9 cellular contexts compared by ENCODE assay signal in the genomic region with DNA sequence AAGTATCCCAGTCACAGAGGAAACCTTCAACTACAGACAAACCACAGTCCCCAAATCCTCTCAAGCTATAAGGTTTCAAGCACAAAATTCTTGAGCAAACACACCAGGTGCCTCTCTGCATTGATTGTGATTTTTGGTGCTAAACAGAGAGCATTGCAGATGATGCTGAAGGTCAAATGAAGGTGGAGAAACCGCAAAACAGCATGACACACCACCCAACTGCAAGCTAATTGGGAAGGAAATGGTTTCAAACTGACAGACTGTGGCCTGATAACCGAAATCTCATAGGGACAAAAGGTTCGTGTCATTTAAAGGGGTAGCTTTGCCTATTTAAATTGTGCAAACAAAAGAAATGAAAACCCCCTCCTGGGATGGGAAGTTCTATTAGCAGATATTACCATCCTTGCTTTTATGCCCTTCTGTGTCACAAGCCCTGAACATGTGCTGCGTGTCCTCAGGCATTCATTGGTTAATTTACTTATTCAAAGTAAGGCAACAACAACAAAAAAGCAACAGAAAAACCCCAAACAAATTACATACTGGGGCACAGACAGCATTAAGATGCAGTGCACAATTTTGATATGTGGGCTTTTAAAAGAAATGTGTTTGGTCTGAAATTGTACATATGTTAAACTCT.
DNase-seq lines count a peak whose midpoint lies in the region; ATAC-seq and TF ChIP-seq lines count a peak whose summit lies in the region.
"Had no signal": no experiment of that assay in that cellular context is flagged by ENCODE, and none has a peak within 500 bp of the region (broad histone marks: within the 10 kb centered on the region; RNA-seq: fewer than 3 reads in every experiment).

No MANE protein-coding gene starts in this region.

- TF ChIP-seq CTCF in KMS-11 (conservative IDR thresholded peaks at IDR 0.05; ENCODE audit: low read depth, low read length): no peak

- no peaks in the 10 kb centered on the region for H3K9me3 ChIP-seq in iPS-18a (ENCODE audit: control insufficient read depth, low read depth, low read length)

- DNase-seq in NCI-H1105 (lab: John Stamatoyannopoulos, UW) (no peak), UCSD-AML1 (lab: John Stamatoyannopoulos, UW; ENCODE audit: unreplicated experiment) (no peak)
- no peak for DNase-seq in activated CD8-positive, alpha-beta memory T cell treated with anti-CD3 and anti-CD28 coated beads for 24 hours

- no peak overlapping the region for H3K27ac ChIP-seq in KMS-11
- H3K27ac ChIP-seq in iPS-18a (ENCODE audit: low read length): no peak overlapping the region

- H3K9me3 Mint-ChIP-seq in activated T-helper 17 cell treated with anti-CD3 and anti-CD28 coated beads, Interleukin-2, amount 50 U/mL, for 72 hours: no peaks in the 10 kb centered on the region
- H3K9me3 Mint-ChIP-seq: neural crest cell had no signal

- H3K4me1 ChIP-seq in KMS-11 (ENCODE audit: low read depth, poor library complexity, severe bottlenecking) (peaks cover 25% of the 10 kb centered on the region), iPS-18a (ENCODE audit: control insufficient read depth, low read depth, low read length) (peaks cover 23% of the 10 kb centered on the region)

- H3K27ac Mint-ChIP-seq in activated T-helper 17 cell treated with anti-CD3 and anti-CD28 coated beads, Interleukin-2, amount 50 U/mL, for 72 hours: no peak overlapping the region

- peaks cover 8% of the 10 kb centered on the region for H3K27me3 Mint-ChIP-seq in activated T-helper 17 cell treated with anti-CD3 and anti-CD28 coated beads, Interleukin-2, amount 50 U/mL, for 72 hours

- H2AFZ ChIP-seq in KMS-11 (ENCODE audit: low read depth): no peak overlapping the region

- H3K27me3 ChIP-seq in KMS-11 (ENCODE audit: insufficient read depth, low read depth) (peaks cover 26% of the 10 kb centered on the region; the same call in 1 of the 2 replicates), iPS-18a (ENCODE audit: control insufficient read depth, insufficient read depth, low read length) (no peaks in the 10 kb centered on the region)

- ATAC-seq in GM18870 (IDR thresholded peaks at IDR 0.05; ENCODE audit: unreplicated experiment) (peak; percentile 86), GM21825 (IDR thresholded peaks at IDR 0.05; ENCODE audit: unreplicated experiment) (peak; percentile 87)
- no peak for ATAC-seq in activated T-helper 17 cell treated with anti-CD3 and anti-CD28 coated beads, Interleukin-2, amount 50 U/mL, for 72 hours (replicated peaks)

- H3K36me3 Mint-ChIP-seq in activated T-helper 17 cell treated with anti-CD3 and anti-CD28 coated beads, Interleukin-2, amount 50 U/mL, for 72 hours (ENCODE audit: low read depth): no peaks in the 10 kb centered on the region

- H3K36me3 ChIP-seq in KMS-11 (ENCODE audit: insufficient read depth) (no peaks in the 10 kb centered on the region), iPS-18a (ENCODE audit: control insufficient read depth, low read depth, low read length) (no peaks in the 10 kb centered on the region)

- H4K20me1 ChIP-seq in KMS-11 (ENCODE audit: insufficient read depth): no peaks in the 10 kb centered on the region

- H3K4me3 ChIP-seq in KMS-11 (IDR thresholded peaks at IDR 0.05; ENCODE audit: insufficient read depth, low read depth, low read length) (no peak overlapping the region), iPS-18a (ENCODE audit: low read length) (no peak overlapping the region)

- H3K4me1 Mint-ChIP-seq in activated T-helper 17 cell treated with anti-CD3 and anti-CD28 coated beads, Interleukin-2, amount 50 U/mL, for 72 hours: no peaks in the 10 kb centered on the region

- no peak overlapping the region for H3K9ac ChIP-seq in KMS-11
- H3K9ac ChIP-seq in iPS-18a (ENCODE audit: low read length): peak overlapping the region; percentile 6

- no peaks in the 10 kb centered on the region for H3K79me2 ChIP-seq in KMS-11 (ENCODE audit: insufficient read depth, low read depth)

- no peak overlapping the region for H3K4me3 Mint-ChIP-seq in activated T-helper 17 cell treated with anti-CD3 and anti-CD28 coated beads, Interleukin-2, amount 50 U/mL, for 72 hours
- H3K4me3 Mint-ChIP-seq: neural crest cell had no signal

- peak overlapping the region; percentile 53 for H3K4me2 ChIP-seq in KMS-11
